ENCODE assay signal across 8 cellular contexts in genomic region chrX:15854712-15855561, GRCh38. TPM values are rescaled to one million over a fixed set of nuclear protein-coding genes. Genes with fewer than 3 reads are reported as not detected.
DNase-seq lines count a peak whose midpoint lies in the region; ATAC-seq and TF ChIP-seq lines count a peak whose summit lies in the region.

TSS of gene AP1S2 (minus strand) at chrX:15854813. CDS start at chrX:15852524, 2,289 bp downstream.

- 0% methylated on average over 31 of the region's 85 CpGs for WGBS in SK-N-SH (ENCODE audit: low lambda C conversion rate)

- peak within 1 kb of the TSS; percentile 78 to 79 for H3K4me3 ChIP-seq in SK-N-SH (ENCODE audit: low read depth in 2 of 2, low read length in 1 of 2)

- peaks cover 16% of the 10 kb centered on the region for H3F3A ChIP-seq in SK-N-SH (replicated peaks; ENCODE audit: insufficient read depth)

- POLR2A ChIA-PET in GM10248 (lab: Yijun Ruan, JAX): no interaction called here
- POLR2A ChIA-PET in SK-N-SH (lab: Yijun Ruan, JAX): interaction anchor here (0.8 to 1.2 kb wide), 4 partner anchors 10 to 864 kb away, joined by 3 to 5 read pairs (median 4); partner anchors contain the start of genes CTPS2 and SYAP1

- peak within 1 kb of the TSS; percentile 62 for H3K9ac ChIP-seq in SK-N-SH

- H3K4me1 ChIP-seq in SK-N-SH (ENCODE audit: control insufficient read depth in 1 of 2, insufficient read depth in 2 of 2, low read depth in 1 of 2, low read length in 1 of 2): peaks cover 6 to 9% of the 10 kb centered on the region in 2 experiments; a peak in 2 of 4 replicates

- ATAC-seq in HG02610 (IDR thresholded peaks at IDR 0.05; ENCODE audit: unreplicated experiment): peak; percentile 95

- no peak for TF ChIP-seq RAD21 in SK-N-SH (IDR thresholded peaks at IDR 0.05; ENCODE audit: low read length)

- CTCF ChIA-PET in GM10248 (lab: Yijun Ruan, JAX) (interaction anchor here (0.9 kb wide), 1 partner anchor 17 kb away, joined by 3 read pairs; no protein-coding TSS in a partner anchor), SK-N-SH (lab: Yijun Ruan, JAX) (interaction anchor here (0.9 to 1.0 kb wide), 2 partner anchors 39 to 268 kb away, joined by 4 to 6 read pairs; partner anchors contain the start of gene GRPR)

- H3K27me3 ChIP-seq in SK-N-SH (ENCODE audit: insufficient read depth): no peaks in the 10 kb centered on the region; the same call in 1 of the 2 replicates

- DNase-seq in GM10248 (ENCODE audit: extremely low spot score) (peak; percentile 93), NCI-H1092 (lab: John Stamatoyannopoulos, UW) (peak; percentile 93), SK-N-SH (peak; percentile 97), germinal center (ENCODE audit: low spot score) (peak; percentile 87), nucleus accumbens (lab: John Stamatoyannopoulos, UW) (peak; percentile 23 to 97 (median 90)), superior temporal gyrus (ENCODE audit: extremely low spot score) (peak; percentile 89)
- DNase-seq in activated naive CD4-positive, alpha-beta T cell treated with anti-CD3 and anti-CD28 coated beads, Interleukin-2, amount 50 U/mL, for 16 hours: peak; percentile 90

- H3K9me3 ChIP-seq in SK-N-SH: no peaks in the 10 kb centered on the region

- TF ChIP-seq CTCF in GM10248 (IDR thresholded peaks at IDR 0.05; ENCODE audit: control extremely low read depth, extremely low read depth, low read depth, missing control alignments) (no peak), SK-N-SH (IDR thresholded peaks at IDR 0.05) (no peak)

- H3K36me3 ChIP-seq in SK-N-SH (replicated peaks in 1 of 2; ENCODE audit: control insufficient read depth in 1 of 2, insufficient read depth in 2 of 2, low read length in 1 of 2): peaks cover 0 to 2% of the 10 kb centered on the region in 2 experiments

- peak within 1 kb of the TSS; percentile 59 to 91; a peak in 3 of 4 replicates for H3K27ac ChIP-seq in SK-N-SH (ENCODE audit: low read depth in 2 of 2, low read length in 1 of 2)

- H3K9me2 ChIP-seq in SK-N-SH: no peaks in the 10 kb centered on the region

- H2AFZ ChIP-seq in SK-N-SH (ENCODE audit: low read depth): peak within 1 kb of the TSS; percentile 92

- H3K79me2 ChIP-seq in SK-N-SH (ENCODE audit: insufficient read depth): peaks cover 13% of the 10 kb centered on the region; the same call in 1 of the 2 replicates

- TF ChIP-seq EP300 in SK-N-SH (IDR thresholded peaks at IDR 0.05; ENCODE audit: borderline replicate concordance in 1 of 2, low read depth in 1 of 2, low read length in 1 of 2): no peak

- H3K4me2 ChIP-seq in SK-N-SH: peak within 1 kb of the TSS; percentile 82

- H4K20me1 ChIP-seq in SK-N-SH (ENCODE audit: insufficient read depth): no peaks in the 10 kb centered on the region

TF ChIP-seq in SK-N-SH, 30 proteins besides CTCF, POLR2A, EP300 and RAD21 (continues in another document):
- TF ChIP-seq FOXM1 (IDR thresholded peaks at IDR 0.05; ENCODE audit: low read depth): no peak
- TF ChIP-seq NFIC (IDR thresholded peaks at IDR 0.05; ENCODE audit: borderline replicate concordance): no peak
- TF ChIP-seq, protein P1, sequence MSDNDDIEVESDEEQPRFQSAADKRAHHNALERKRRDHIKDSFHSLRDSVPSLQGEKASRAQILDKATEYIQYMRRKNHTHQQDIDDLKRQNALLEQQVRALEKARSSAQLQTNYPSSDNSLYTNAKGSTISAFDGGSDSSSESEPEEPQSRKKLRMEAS (IDR thresholded peaks at IDR 0.05; ENCODE audit: low read depth): peak; percentile 78
- TF ChIP-seq SIN3A (IDR thresholded peaks at IDR 0.05; ENCODE audit: borderline replicate concordance, low read depth, low read length): peak; percentile 49; the same call in 1 of the 2 replicates
- TF ChIP-seq GABPA (IDR thresholded peaks at IDR 0.05; ENCODE audit: low read depth): peak; percentile 76
- TF ChIP-seq MEF2A (IDR thresholded peaks at IDR 0.05; ENCODE audit: borderline replicate concordance, low read depth): no peak
- TF ChIP-seq SMC3 (IDR thresholded peaks at IDR 0.05; ENCODE audit: low read depth, low read length): no peak
- TF ChIP-seq POLR2AphosphoS5 (IDR thresholded peaks at IDR 0.05; ENCODE audit: low read depth, low read length): peak; percentile 61; the same call in 1 of the 2 replicates
- TF ChIP-seq, protein P2, sequence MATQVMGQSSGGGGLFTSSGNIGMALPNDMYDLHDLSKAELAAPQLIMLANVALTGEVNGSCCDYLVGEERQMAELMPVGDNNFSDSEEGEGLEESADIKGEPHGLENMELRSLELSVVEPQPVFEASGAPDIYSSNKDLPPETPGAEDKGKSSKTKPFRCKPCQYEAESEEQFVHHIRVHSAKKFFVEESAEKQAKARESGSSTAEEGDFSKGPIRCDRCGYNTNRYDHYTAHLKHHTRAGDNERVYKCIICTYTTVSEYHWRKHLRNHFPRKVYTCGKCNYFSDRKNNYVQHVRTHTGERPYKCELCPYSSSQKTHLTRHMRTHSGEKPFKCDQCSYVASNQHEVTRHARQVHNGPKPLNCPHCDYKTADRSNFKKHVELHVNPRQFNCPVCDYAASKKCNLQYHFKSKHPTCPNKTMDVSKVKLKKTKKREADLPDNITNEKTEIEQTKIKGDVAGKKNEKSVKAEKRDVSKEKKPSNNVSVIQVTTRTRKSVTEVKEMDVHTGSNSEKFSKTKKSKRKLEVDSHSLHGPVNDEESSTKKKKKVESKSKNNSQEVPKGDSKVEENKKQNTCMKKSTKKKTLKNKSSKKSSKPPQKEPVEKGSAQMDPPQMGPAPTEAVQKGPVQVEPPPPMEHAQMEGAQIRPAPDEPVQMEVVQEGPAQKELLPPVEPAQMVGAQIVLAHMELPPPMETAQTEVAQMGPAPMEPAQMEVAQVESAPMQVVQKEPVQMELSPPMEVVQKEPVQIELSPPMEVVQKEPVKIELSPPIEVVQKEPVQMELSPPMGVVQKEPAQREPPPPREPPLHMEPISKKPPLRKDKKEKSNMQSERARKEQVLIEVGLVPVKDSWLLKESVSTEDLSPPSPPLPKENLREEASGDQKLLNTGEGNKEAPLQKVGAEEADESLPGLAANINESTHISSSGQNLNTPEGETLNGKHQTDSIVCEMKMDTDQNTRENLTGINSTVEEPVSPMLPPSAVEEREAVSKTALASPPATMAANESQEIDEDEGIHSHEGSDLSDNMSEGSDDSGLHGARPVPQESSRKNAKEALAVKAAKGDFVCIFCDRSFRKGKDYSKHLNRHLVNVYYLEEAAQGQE (IDR thresholded peaks at IDR 0.05; ENCODE audit: low read depth, low read length): 0 out of 2 replicates have a peak, but pooled peaks have one; percentile 73
- peak; percentile 94 for TF ChIP-seq RFX5 (IDR thresholded peaks at IDR 0.05; ENCODE audit: low read length)
- TF ChIP-seq FOXJ3 (CRISPR knock-in tag; IDR thresholded peaks at IDR 0.05): no peak
- no peak for TF ChIP-seq GATA2 (CRISPR knock-in tag; IDR thresholded peaks at IDR 0.05)
- TF ChIP-seq MXI1 (IDR thresholded peaks at IDR 0.05; ENCODE audit: low read depth, low read length): 0 out of 2 replicates have a peak, but pooled peaks have one; percentile 23
- TF ChIP-seq, protein P3, sequence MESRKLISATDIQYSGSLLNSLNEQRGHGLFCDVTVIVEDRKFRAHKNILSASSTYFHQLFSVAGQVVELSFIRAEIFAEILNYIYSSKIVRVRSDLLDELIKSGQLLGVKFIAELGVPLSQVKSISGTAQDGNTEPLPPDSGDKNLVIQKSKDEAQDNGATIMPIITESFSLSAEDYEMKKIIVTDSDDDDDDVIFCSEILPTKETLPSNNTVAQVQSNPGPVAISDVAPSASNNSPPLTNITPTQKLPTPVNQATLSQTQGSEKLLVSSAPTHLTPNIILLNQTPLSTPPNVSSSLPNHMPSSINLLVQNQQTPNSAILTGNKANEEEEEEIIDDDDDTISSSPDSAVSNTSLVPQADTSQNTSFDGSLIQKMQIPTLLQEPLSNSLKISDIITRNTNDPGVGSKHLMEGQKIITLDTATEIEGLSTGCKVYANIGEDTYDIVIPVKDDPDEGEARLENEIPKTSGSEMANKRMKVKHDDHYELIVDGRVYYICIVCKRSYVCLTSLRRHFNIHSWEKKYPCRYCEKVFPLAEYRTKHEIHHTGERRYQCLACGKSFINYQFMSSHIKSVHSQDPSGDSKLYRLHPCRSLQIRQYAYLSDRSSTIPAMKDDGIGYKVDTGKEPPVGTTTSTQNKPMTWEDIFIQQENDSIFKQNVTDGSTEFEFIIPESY (IDR thresholded peaks at IDR 0.05; ENCODE audit: borderline replicate concordance, low read depth): no peak
- peak; percentile 96 for TF ChIP-seq USF1 (IDR thresholded peaks at IDR 0.05; ENCODE audit: borderline replicate concordance, low read depth)
- no peak for TF ChIP-seq JUND (IDR thresholded peaks at IDR 0.05)
- TF ChIP-seq TCF12 (IDR thresholded peaks at IDR 0.05): no peak
- TF ChIP-seq, protein P4, sequence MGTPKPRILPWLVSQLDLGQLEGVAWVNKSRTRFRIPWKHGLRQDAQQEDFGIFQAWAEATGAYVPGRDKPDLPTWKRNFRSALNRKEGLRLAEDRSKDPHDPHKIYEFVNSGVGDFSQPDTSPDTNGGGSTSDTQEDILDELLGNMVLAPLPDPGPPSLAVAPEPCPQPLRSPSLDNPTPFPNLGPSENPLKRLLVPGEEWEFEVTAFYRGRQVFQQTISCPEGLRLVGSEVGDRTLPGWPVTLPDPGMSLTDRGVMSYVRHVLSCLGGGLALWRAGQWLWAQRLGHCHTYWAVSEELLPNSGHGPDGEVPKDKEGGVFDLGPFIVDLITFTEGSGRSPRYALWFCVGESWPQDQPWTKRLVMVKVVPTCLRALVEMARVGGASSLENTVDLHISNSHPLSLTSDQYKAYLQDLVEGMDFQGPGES (IDR thresholded peaks at IDR 0.05; ENCODE audit: low read depth, low read length): no peak
- no peak; the same call in 1 of the 2 replicates for TF ChIP-seq TAF1 (IDR thresholded peaks at IDR 0.05; ENCODE audit: borderline replicate concordance, low read depth, low read length)
- TF ChIP-seq ELF1 (IDR thresholded peaks at IDR 0.05): peak; percentile 95
- no peak for TF ChIP-seq NRF1 (IDR thresholded peaks at IDR 0.05; ENCODE audit: low read depth, low read length)
- no peak for TF ChIP-seq RCOR1 (IDR thresholded peaks at IDR 0.05; ENCODE audit: low read length)
- TF ChIP-seq CHD2 (IDR thresholded peaks at IDR 0.05; ENCODE audit: low read length, partially characterized antibody): no peak
- no peak for TF ChIP-seq YY1 (IDR thresholded peaks at IDR 0.05; ENCODE audit: low read depth)

RNA-seq across cellular contexts. Expression of gene AP1S2, which starts in this region (rescaled TPM):
- 17.7 and 21.2 TPM in 2 replicates for polyA plus RNA-seq in SK-N-SH (2012; rRNA removed)
- polyA plus RNA-seq in SK-N-SH (2012; cell fraction: cytosol; rRNA removed): 33.6 and 47.0 TPM in 2 replicates
- 5.7 and 15.1 TPM in 2 replicates for polyA plus RNA-seq in SK-N-SH (2012; cell fraction: nucleus; rRNA removed)

Comparison
In these comparisons a context has a peak if more than half of its experiments do, and no peak if none do; other contexts are left out.
1. Peak in every context shown above with its lines: DNase-seq, ATAC-seq, H3K4me3 ChIP-seq and H3K27ac ChIP-seq.